ENCODE assay signal across 22 cellular contexts in genomic region chr5:53161876-53162275, GRCh38. TPM values are rescaled to one million over a fixed set of nuclear protein-coding genes. Genes with fewer than 3 reads are reported as not detected.
DNase-seq lines count a peak whose midpoint lies in the region; ATAC-seq and TF ChIP-seq lines count a peak whose summit lies in the region.
"Had no signal": no experiment of that assay in that cellular context is flagged by ENCODE, and none has a peak within 500 bp of the region (broad histone marks: within the 10 kb centered on the region; RNA-seq: fewer than 3 reads in every experiment).

No MANE protein-coding gene starts in this region.

- no peak for TF ChIP-seq CTCF in epithelial cell of esophagus (IDR thresholded peaks at IDR 0.05; ENCODE audit: insufficient read depth, low read depth, low read length, missing control alignments)
- no peak for TF ChIP-seq CTCF in uterus (IDR thresholded peaks at IDR 0.05)

- no peak for TF ChIP-seq POLR2A in uterus (IDR thresholded peaks at IDR 0.05)

- H3K27ac ChIP-seq in uterus = no peak overlapping the region
- H3K27ac ChIP-seq: left ventricle myocardium inferior, thoracic aorta had no signal

- intact Hi-C loops in uterus (cut with DNase I; ENCODE audit: low total_unique reads) = no loop called here

- no peak overlapping the region for H3K4me3 ChIP-seq in epithelial cell of esophagus (ENCODE audit: low read length)
- no peak overlapping the region for H3K4me3 ChIP-seq in uterus
- H3K4me3 ChIP-seq: left ventricle myocardium inferior, MG63, thoracic aorta had no signal

- no peak for ATAC-seq in HG02588 (IDR thresholded peaks at IDR 0.05; ENCODE audit: unreplicated experiment)
- ATAC-seq: activated CD8-positive, alpha-beta T cell treated with anti-CD3 and anti-CD28 coated beads, Interleukin-2, amount 10 ng/mL, durations not matched to agents 7 days and 5 days; activated T-cell treated with anti-CD3 and anti-CD28 coated beads, Interleukin-2, amount 50 U/mL, for 72 hours had no signal

- H3K4me1 ChIP-seq in uterus = no peaks in the 10 kb centered on the region

- DNase-seq in EL (peak; percentile 35), LHCN-M2 (ENCODE audit: low read depth) (peak; percentile 84), epithelial cell of esophagus (ENCODE audit: low read depth) (peak; percentile 78), non-pigmented ciliary epithelial cell (ENCODE audit: low read depth) (peak; percentile 19), NCI-H146 treated with DMSO at 0.1 percent for 48 hours (lab: John Stamatoyannopoulos, UW; ENCODE audit: unreplicated experiment) (no peak), NCI-H2196 treated with DMSO at 0.1 percent for 48 hours (lab: John Stamatoyannopoulos, UW; ENCODE audit: unreplicated experiment) (no peak), uterus (no peak)
- DNase-seq: activated B cell treated with CpG ODN at 0.5 μM for 24 hours; activated CD8-positive, alpha-beta T cell treated with anti-CD3 and anti-CD28 coated beads, Interleukin-2, amount 10 ng/mL, durations not matched to agents 7 days and 5 days; activated naive CD8-positive, alpha-beta T cell treated with anti-CD3 and anti-CD28 coated beads for 36 hours; activated T-cell treated with anti-CD3 and anti-CD28 coated beads, Interleukin-2, amount 50 U/mL, for 72 hours; caudate nucleus; effector CD4-positive, alpha-beta T cell; H7; left ventricle myocardium inferior; MG63; naive B cell; NCI-H1694 treated with DMSO at 0.1 percent for 48 hours; SHP77; stimulated activated CD4-positive, alpha-beta T cell treated with anti-CD3 and anti-CD28 coated beads, Interleukin-12 subunit alpha, Interleukin-12 subunit beta, amount 100 ng/mL, for 4 hours had no signal

- H3K9me3 ChIP-seq in uterus = no peaks in the 10 kb centered on the region
- H3K9me3 ChIP-seq: left ventricle myocardium inferior, MG63, thoracic aorta had no signal

- H3K36me3 ChIP-seq in uterus = no peaks in the 10 kb centered on the region
- H3K36me3 ChIP-seq: left ventricle myocardium inferior, MG63, thoracic aorta had no signal

- H3K27me3 ChIP-seq in uterus = no peaks in the 10 kb centered on the region
- H3K27me3 ChIP-seq: MG63 had no signal

RNA-seq across cellular contexts. Expression of gene MOCS2, which starts 52.3 kb away (rescaled TPM):
- total RNA-seq in LHCN-M2 (2014; rRNA removed) (67.6 and 76.3 TPM in 2 replicates), uterus (10 to 100 TPM; 11.8 to 49.5 (median 41.3) TPM)
- 49.0 TPM for polyA plus RNA-seq in LHCN-M2 (2012)

Comparison
In these comparisons a context has a peak if more than half of its experiments do, and no peak if none do; other contexts are left out.
1. DNase-seq: peak in EL (single experiment), LHCN-M2 (single experiment), epithelial cell of esophagus (single experiment) and non-pigmented ciliary epithelial cell (single experiment); none in NCI-H146 treated with DMSO at 0.1 percent for 48 hours (single experiment), NCI-H2196 treated with DMSO at 0.1 percent for 48 hours (single experiment) and uterus (0 of 2).